In genomic region chr12:48883305-48884171, GRCh38 we compare ENCODE assay signal across 1 cellular context.
TF ChIP-seq lines count a peak whose summit lies in the region.

No MANE protein-coding gene starts in this region.

TF ChIP-seq in HepG2, 621 proteins besides CTCF, POLR2A, EP300 and RAD21 (continued from another document and continues in another):
- no peak; the same call in 1 of the 2 replicates for TF ChIP-seq HINFP (CRISPR knock-in tag; IDR thresholded peaks at IDR 0.05; ENCODE audit: low read depth)
- TF ChIP-seq KDM2A (CRISPR knock-in tag; IDR thresholded peaks at IDR 0.05; ENCODE audit: borderline replicate concordance, low read depth) = no peak
- TF ChIP-seq MAFF (IDR thresholded peaks at IDR 0.05; ENCODE audit: low read depth, low read length) = no peak
- TF ChIP-seq YEATS4 (CRISPR knock-in tag; IDR thresholded peaks at IDR 0.05; ENCODE audit: borderline replicate concordance) = no peak
- TF ChIP-seq FOXP1 (IDR thresholded peaks at IDR 0.05) = no peak
- TF ChIP-seq FOXP1 (CRISPR knock-in tag; IDR thresholded peaks at IDR 0.05) = peak; percentile 76; the same call in 1 of the 2 replicates
- no peak for TF ChIP-seq ZBTB14 (CRISPR knock-in tag; IDR thresholded peaks at IDR 0.05)
- no peak for TF ChIP-seq ZNF333 (CRISPR knock-in tag; IDR thresholded peaks at IDR 0.05; ENCODE audit: borderline replicate concordance)
- no peak for TF ChIP-seq NR0B2 (CRISPR knock-in tag; IDR thresholded peaks at IDR 0.05)
- no peak for TF ChIP-seq ZNF777 (CRISPR knock-in tag; IDR thresholded peaks at IDR 0.05)
- TF ChIP-seq TFDP1 (CRISPR knock-in tag; IDR thresholded peaks at IDR 0.05; ENCODE audit: borderline replicate concordance) = no peak
- TF ChIP-seq PCBP2 (optimal IDR thresholded peaks at IDR 0.05; ENCODE audit: low read depth, low read length, poor library complexity, severe bottlenecking) = no peak
- no peak for TF ChIP-seq SMYD3 (CRISPR knock-in tag; IDR thresholded peaks at IDR 0.05)
- no peak for TF ChIP-seq GLMP (CRISPR knock-in tag; IDR thresholded peaks at IDR 0.05; ENCODE audit: borderline replicate concordance)
- peak; percentile 75; the same call in 1 of the 2 replicates for TF ChIP-seq SOX13 (IDR thresholded peaks at IDR 0.05)
- TF ChIP-seq SOX13 (CRISPR knock-in tag; conservative IDR thresholded peaks at IDR 0.05 in 1 of 2, IDR thresholded peaks at IDR 0.05 in 1 of 2) = peak in 1 of 2 experiments; percentile 94; a peak in 2 of 4 replicates
- no peak for TF ChIP-seq ELF4 (CRISPR knock-in tag; IDR thresholded peaks at IDR 0.05; ENCODE audit: borderline replicate concordance)
- no peak for TF ChIP-seq ZNF253 (CRISPR knock-in tag; IDR thresholded peaks at IDR 0.05; ENCODE audit: borderline replicate concordance)
- TF ChIP-seq HOXA3 (CRISPR knock-in tag; IDR thresholded peaks at IDR 0.05) = no peak; the same call in 1 of the 2 replicates
- peak; percentile 62; the same call in 1 of the 2 replicates for TF ChIP-seq FOXK1 (CRISPR knock-in tag; IDR thresholded peaks at IDR 0.05; ENCODE audit: borderline replicate concordance, low read depth)
- peak; percentile 84 for TF ChIP-seq NR2F2 (IDR thresholded peaks at IDR 0.05; ENCODE audit: borderline replicate concordance, low read depth)
- peak; percentile 66; the same call in 1 of the 2 replicates for TF ChIP-seq BORCS8-MEF2B (CRISPR knock-in tag; IDR thresholded peaks at IDR 0.05)
- TF ChIP-seq HOXA5 (CRISPR knock-in tag; IDR thresholded peaks at IDR 0.05) = no peak
- TF ChIP-seq PHF21A (CRISPR knock-in tag; IDR thresholded peaks at IDR 0.05) = peak; percentile 59; the same call in 1 of the 2 replicates
- TF ChIP-seq FOXJ3 (CRISPR knock-in tag; IDR thresholded peaks at IDR 0.05; ENCODE audit: borderline replicate concordance) = no peak
- no peak for TF ChIP-seq THYN1 (CRISPR knock-in tag; IDR thresholded peaks at IDR 0.05; ENCODE audit: borderline replicate concordance, low read depth)
- peak; percentile 49 for TF ChIP-seq HNF4A (CRISPR knock-in tag; IDR thresholded peaks at IDR 0.05)
- TF ChIP-seq CREB3 (CRISPR knock-in tag; IDR thresholded peaks at IDR 0.05) = no peak
- TF ChIP-seq SOX6 (IDR thresholded peaks at IDR 0.05) = no peak
- peak; percentile 95 for TF ChIP-seq SOX6 (CRISPR knock-in tag; IDR thresholded peaks at IDR 0.05)
- TF ChIP-seq SAP130 (CRISPR knock-in tag; IDR thresholded peaks at IDR 0.05; ENCODE audit: low read depth) = peak; percentile 58; the same call in 1 of the 2 replicates
- TF ChIP-seq ZMYM2 (CRISPR knock-in tag; IDR thresholded peaks at IDR 0.05) = no peak
- TF ChIP-seq ATF3 (CRISPR knock-in tag; IDR thresholded peaks at IDR 0.05) = no peak
- TF ChIP-seq ZNF34 (CRISPR knock-in tag; IDR thresholded peaks at IDR 0.05; ENCODE audit: borderline replicate concordance) = no peak
- no peak for TF ChIP-seq KAT7 (CRISPR knock-in tag; IDR thresholded peaks at IDR 0.05; ENCODE audit: borderline replicate concordance)
- TF ChIP-seq SIX4 (CRISPR knock-in tag; IDR thresholded peaks at IDR 0.05) = no peak
- TF ChIP-seq NCOA1 (CRISPR knock-in tag; IDR thresholded peaks at IDR 0.05) = no peak
- no peak for TF ChIP-seq CERS6 (CRISPR knock-in tag; IDR thresholded peaks at IDR 0.05)
- TF ChIP-seq HNF1B (CRISPR knock-in tag; IDR thresholded peaks at IDR 0.05) = peak; percentile 58; the same call in 1 of the 2 replicates
- no peak for TF ChIP-seq ZNF7 (CRISPR knock-in tag; IDR thresholded peaks at IDR 0.05)
- TF ChIP-seq FOXM1 (CRISPR knock-in tag; IDR thresholded peaks at IDR 0.05) = no peak
- TF ChIP-seq ZNF232 (CRISPR knock-in tag; IDR thresholded peaks at IDR 0.05; ENCODE audit: borderline replicate concordance) = no peak
- no peak for TF ChIP-seq ZBED4 (CRISPR knock-in tag; IDR thresholded peaks at IDR 0.05; ENCODE audit: borderline replicate concordance)
- TF ChIP-seq NCOA2 (CRISPR knock-in tag; IDR thresholded peaks at IDR 0.05) = peak; percentile 53
- no peak for TF ChIP-seq ZNF24 (IDR thresholded peaks at IDR 0.05)
- no peak for TF ChIP-seq SMARCC2 (IDR thresholded peaks at IDR 0.05)
- TF ChIP-seq ZSCAN12 (CRISPR knock-in tag; IDR thresholded peaks at IDR 0.05) = no peak
- no peak for TF ChIP-seq REXO4 (CRISPR knock-in tag; IDR thresholded peaks at IDR 0.05; ENCODE audit: borderline replicate concordance)
- TF ChIP-seq ZZZ3 (CRISPR knock-in tag; IDR thresholded peaks at IDR 0.05; ENCODE audit: borderline replicate concordance) = no peak
- TF ChIP-seq ZFP36 (IDR thresholded peaks at IDR 0.05; ENCODE audit: borderline replicate concordance, low read depth, low read length, partially characterized antibody) = no peak
- TF ChIP-seq ZNF547 (CRISPR knock-in tag; IDR thresholded peaks at IDR 0.05) = no peak
- no peak for TF ChIP-seq KLF12 (CRISPR knock-in tag; IDR thresholded peaks at IDR 0.05; ENCODE audit: borderline replicate concordance)
- TF ChIP-seq ARID3A (IDR thresholded peaks at IDR 0.05; ENCODE audit: low read depth, low read length) = no peak
- TF ChIP-seq ZKSCAN5 (CRISPR knock-in tag; IDR thresholded peaks at IDR 0.05) = no peak
